Comparison of ENCODE assay signal across 13 cellular contexts in genomic region chr11:134030853-134031252, GRCh38. TPM values are rescaled to one million over a fixed set of nuclear protein-coding genes. Genes with fewer than 3 reads are reported as not detected.
DNase-seq lines count a peak whose midpoint lies in the region; ATAC-seq and TF ChIP-seq lines count a peak whose summit lies in the region.
"Had no signal": no experiment of that assay in that cellular context is flagged by ENCODE, and none has a peak within 500 bp of the region (broad histone marks: within the 10 kb centered on the region; RNA-seq: fewer than 3 reads in every experiment).

No MANE protein-coding gene starts in this region.

- H3K9me3 Mint-ChIP-seq in GM23338 (no peaks in the 10 kb centered on the region), nephron (no peaks in the 10 kb centered on the region)
- H3K9me3 Mint-ChIP-seq: activated T-cell treated with anti-CD3 and anti-CD28 coated beads, Interleukin-2, amount 50 U/mL, for 4 hours had no signal

- no peaks in the 10 kb centered on the region for H3K36me3 ChIP-seq in GM23338 (ENCODE audit: insufficient read depth)

- H3K27ac Mint-ChIP-seq in GM23338 (no peak overlapping the region), nephron (no peak overlapping the region)

- H3K4me1 Mint-ChIP-seq in GM23338 = peaks cover 48% of the 10 kb centered on the region
- peaks cover 55% of the 10 kb centered on the region for H3K4me1 Mint-ChIP-seq in nephron

- H3K4me3 ChIP-seq in GM23338 = no peak overlapping the region
- H3K4me3 ChIP-seq in astrocyte of the spinal cord (ENCODE audit: low read depth, low read length) = no peak overlapping the region

- no peaks in the 10 kb centered on the region for H3K9me2 ChIP-seq in GM23338 (ENCODE audit: insufficient read depth)

- H3K27me3 Mint-ChIP-seq in GM23338 (ENCODE audit: insufficient read depth, low read depth, poor library complexity) (peaks cover 32% of the 10 kb centered on the region), nephron (ENCODE audit: low read depth) (peaks cover 57% of the 10 kb centered on the region)

- H2AFZ ChIP-seq in GM23338 = no peak overlapping the region

- TF ChIP-seq CTCF in GM23338 (conservative IDR thresholded peaks at IDR 0.05; ENCODE audit: low read depth in 2 of 2) = peak; percentile 65 to 80
- peak; percentile 33 for TF ChIP-seq CTCF in astrocyte of the spinal cord (IDR thresholded peaks at IDR 0.05; ENCODE audit: low read depth, low read length)
- TF ChIP-seq CTCF in nephron (IDR thresholded peaks at IDR 0.05; ENCODE audit: unreplicated experiment in 3 of 3) = peak; percentile 8 to 36 (median 11)

- H3K4me3 Mint-ChIP-seq in GM23338 = no peak overlapping the region; the same call in 2 of the 3 replicates
- no peak overlapping the region for H3K4me3 Mint-ChIP-seq in nephron
- H3K4me3 Mint-ChIP-seq: activated T-cell treated with anti-CD3 and anti-CD28 coated beads, Interleukin-2, amount 50 U/mL, for 4 hours had no signal

- peaks cover 19% of the 10 kb centered on the region for H3K4me1 ChIP-seq in GM23338 (ENCODE audit: insufficient read depth)

- no peak overlapping the region for H3K4me2 ChIP-seq in GM23338

- ATAC-seq in GM23338 = peak; percentile 34
- ATAC-seq in HG03045 (IDR thresholded peaks at IDR 0.05; ENCODE audit: unreplicated experiment) = no peak
- ATAC-seq: activated T-cell treated with anti-CD3 and anti-CD28 coated beads, Interleukin-2, amount 50 U/mL, for 4 hours had no signal

- DNase-seq in DMS 273 (lab: John Stamatoyannopoulos, UW; ENCODE audit: unreplicated experiment) (peak; percentile 19), DMS 273 treated with DMSO at 0.1 percent for 48 hours (lab: John Stamatoyannopoulos, UW) (no peak), GM23338 (ENCODE audit: low spot score) (peak; percentile 69), astrocyte of the spinal cord (ENCODE audit: low read depth, low spot score) (no peak), NCI-H524 (lab: John Stamatoyannopoulos, UW) (no peak), NCI-H446 (lab: John Stamatoyannopoulos, UW) (no peak)
- DNase-seq: 8988T; activated T-cell treated with anti-CD3 and anti-CD28 coated beads, Interleukin-2, amount 50 U/mL, for 4 hours; cortex of kidney; NCI-H1417; NCI-H446 treated with DMSO at 0.1 percent for 48 hours had no signal

- in situ Hi-C loops in astrocyte of the spinal cord (cut with HindIII; ENCODE audit: low sequenced_read_pairs) = no loop called here

- no peaks in the 10 kb centered on the region for H3K36me3 Mint-ChIP-seq in GM23338 (ENCODE audit: low read depth)
- no peaks in the 10 kb centered on the region for H3K36me3 Mint-ChIP-seq in nephron (ENCODE audit: low read depth)

- H3K27ac ChIP-seq in GM23338 (ENCODE audit: low read depth) = no peak overlapping the region

- no peaks in the 10 kb centered on the region; the same call in 1 of the 2 replicates for H4K20me1 ChIP-seq in GM23338 (replicated peaks; ENCODE audit: insufficient read depth)

- H3F3A ChIP-seq in GM23338 (replicated peaks; ENCODE audit: low read depth) = peaks cover 13% of the 10 kb centered on the region; the same call in 1 of the 2 replicates

- H3K27me3 ChIP-seq in GM23338 (ENCODE audit: insufficient read depth) = no peaks in the 10 kb centered on the region; the same call in 1 of the 2 replicates

- no peaks in the 10 kb centered on the region for H3K79me2 ChIP-seq in GM23338 (replicated peaks; ENCODE audit: insufficient read depth)

TF ChIP-seq in GM23338, 12 proteins besides CTCF, POLR2A, EP300 and RAD21:
- TF ChIP-seq REST (IDR thresholded peaks at IDR 0.05; ENCODE audit: unreplicated experiment) = no peak
- TF ChIP-seq CREB1 (CRISPR knock-in tag; IDR thresholded peaks at IDR 0.05; ENCODE audit: low read depth) = no peak
- no peak for TF ChIP-seq ETS1 (IDR thresholded peaks at IDR 0.05)
- no peak for TF ChIP-seq STAT1 (IDR thresholded peaks at IDR 0.05; ENCODE audit: unreplicated experiment)
- TF ChIP-seq ZNF114 (CRISPR knock-in tag; IDR thresholded peaks at IDR 0.05) = no peak
- no peak for TF ChIP-seq POLR2AphosphoS5 (IDR thresholded peaks at IDR 0.05; ENCODE audit: low read depth)
- TF ChIP-seq EZH2 (IDR thresholded peaks at IDR 0.05; ENCODE audit: low read depth, unreplicated experiment) = no peak

RNA-seq across cellular contexts. Expression of gene JAM3, which starts 38.0 kb away (rescaled TPM):
- 41.5 and 44.8 TPM in 2 replicates for total RNA-seq in GM23338 (2014; rRNA removed; shearing (Covaris generic))
- polyA plus RNA-seq in GM23338 (2016; fragmentation: Nextera tagmentation; extraction: Ambion mirVana) = 13.1 and 14.1 TPM in 2 replicates

Comparison
In these comparisons a context has a peak if more than half of its experiments do, and no peak if none do; other contexts are left out.
1. DNase-seq: peak in DMS 273 (single experiment) and GM23338 (single experiment); none in DMS 273 treated with DMSO at 0.1 percent for 48 hours (single experiment), astrocyte of the spinal cord (single experiment), NCI-H524 (0 of 2) and NCI-H446 (0 of 2).
2. CTCF ChIP-seq: peak in every context shown above with its lines; median percentile 72 in GM23338; 33 in astrocyte of the spinal cord; 11 in nephron.